ENCODE assay signal across 9 cellular contexts in genomic region chr19:19403373-19403901, GRCh38. TPM values are rescaled to one million over a fixed set of nuclear protein-coding genes. Genes with fewer than 3 reads are reported as not detected.
A peak's percentile ranks its signal among the peaks of the same experiment; 100 is the strongest.
DNase-seq lines count a peak whose midpoint lies in the region; ATAC-seq and TF ChIP-seq lines count a peak whose summit lies in the region.
"Had no signal": no experiment of that assay in that cellular context is flagged by ENCODE, and none has a peak within 500 bp of the region (broad histone marks: within the 10 kb centered on the region; RNA-seq: fewer than 3 reads in every experiment).

No MANE protein-coding gene starts in this region.

- H3K27me3 Mint-ChIP-seq in CD14-positive monocyte (ENCODE audit: low read depth in 3 of 3) (peaks cover 0 to 1% (median 0%) of the 10 kb centered on the region in 3 donors), mesothelial cell of epicardium (ENCODE audit: low read depth) (no peaks in the 10 kb centered on the region)
- H3K27me3 Mint-ChIP-seq: memory B cell had no signal

- H3K27ac ChIP-seq in adrenal gland = peak overlapping the region; percentile 14 to 88 (median 43)

- 48 to 63% (median 60%) methylated on average over 5 of the region's 5 CpGs for WGBS in adrenal gland, 4 donors

- TF ChIP-seq POLR2A in adrenal gland (IDR thresholded peaks at IDR 0.05) = no peak

- peak; percentile 87 for DNase-seq in CD14-positive monocyte (ENCODE audit: low spot score)
- DNase-seq in HT1080 (ENCODE audit: low read depth) = peak; percentile 76
- peak in 5 of 7 donors; percentile 43 to 65 (median 58) for DNase-seq in adrenal gland
- no peak for DNase-seq in mesothelial cell of epicardium (ENCODE audit: low spot score in 2 of 2, unreplicated experiment in 2 of 2)
- DNase-seq in NCI-H748 treated with DMSO at 0.1 percent for 48 hours (lab: John Stamatoyannopoulos, UW) = no peak
- DNase-seq in NCI-H748 (lab: John Stamatoyannopoulos, UW; ENCODE audit: unreplicated experiment) = no peak

- H3K36me3 ChIP-seq in adrenal gland (replicated peaks in 1 of 2) = no peaks in the 10 kb centered on the region

- no peak overlapping the region for H3K4me3 ChIP-seq in adrenal gland

- peaks cover 7 to 13% of the 10 kb centered on the region in 2 donors for H3K36me3 Mint-ChIP-seq in CD14-positive monocyte
- no peaks in the 10 kb centered on the region for H3K36me3 Mint-ChIP-seq in mesothelial cell of epicardium
- H3K36me3 Mint-ChIP-seq: memory B cell had no signal

- no peaks in the 10 kb centered on the region for H3K27me3 ChIP-seq in adrenal gland

- peak overlapping the region; percentile 99 to 100 (median 99) for H3K27ac Mint-ChIP-seq in CD14-positive monocyte
- peak overlapping the region; percentile 17 for H3K27ac Mint-ChIP-seq in mesothelial cell of epicardium
- H3K27ac Mint-ChIP-seq: memory B cell had no signal

- H3K4me1 ChIP-seq in adrenal gland (replicated peaks in 1 of 2) = peaks cover 38 to 55% of the 10 kb centered on the region in 2 donors

- no peak for ATAC-seq in GM18867 (IDR thresholded peaks at IDR 0.05; ENCODE audit: unreplicated experiment)
- ATAC-seq in GM21390 (IDR thresholded peaks at IDR 0.05; ENCODE audit: unreplicated experiment) = no peak

- H3K4me1 Mint-ChIP-seq in CD14-positive monocyte (peaks cover 65% of the 10 kb centered on the region), mesothelial cell of epicardium (peaks cover 37% of the 10 kb centered on the region)

- H3K9me3 ChIP-seq in adrenal gland (replicated peaks in 1 of 3) = no peaks in the 10 kb centered on the region

- TF ChIP-seq CTCF in CD14-positive monocyte (IDR thresholded peaks at IDR 0.05) = no peak
- no peak for TF ChIP-seq CTCF in adrenal gland (IDR thresholded peaks at IDR 0.05)
- TF ChIP-seq CTCF in mesothelial cell of epicardium (IDR thresholded peaks at IDR 0.05; ENCODE audit: unreplicated experiment) = no peak

- H3K9me3 Mint-ChIP-seq in CD14-positive monocyte (no peaks in the 10 kb centered on the region), mesothelial cell of epicardium (no peaks in the 10 kb centered on the region)
- H3K9me3 Mint-ChIP-seq: memory B cell had no signal

- intact Hi-C loops in CD14-positive monocyte (cut with micrococcal nuclease) (loop anchor here in 1 of 2 donors (1.0 kb wide), 1 partner anchor 17 kb away; no protein-coding TSS in a partner anchor), adrenal gland (cut with DNase I) (no loop called here)

- H3K4me3 Mint-ChIP-seq in CD14-positive monocyte (peak overlapping the region; percentile 53 to 85), mesothelial cell of epicardium (peak overlapping the region; percentile 25)

RNA-seq across cellular contexts. Expression of gene GATAD2A, which starts 2.0 kb away (rescaled TPM):
- polyA plus RNA-seq in CD14-positive monocyte (1 to 10 TPM; 8.0 to 8.7 TPM), adrenal gland (10 to 100 TPM; 17.0 to 35.1 (median 20.9) TPM)
- 92.7 and 121 TPM in 2 replicates for total RNA-seq in HT1080 (2014; rRNA removed; shearing (Covaris generic))
- 84.2 and 85.1 TPM in 2 replicates for polyA plus RNA-seq in HT1080 (2015; cell fraction: cytosol; rRNA removed)
- 53.9 and 70.8 TPM in 2 replicates for polyA plus RNA-seq in HT1080 (2015; cell fraction: nucleus; rRNA removed)
- total RNA-seq in adrenal gland (100 to 1,000 TPM in 1 of 8 donors, 10 to 100 TPM in 7; 38.7 to 125 (median 65.5) TPM), mesothelial cell of epicardium (112 to 113 TPM (median 113 TPM) in 3 replicates)

Comparison
In these comparisons a context has a peak if more than half of its experiments do, and no peak if none do; other contexts are left out.
1. DNase-seq: peak in CD14-positive monocyte (single experiment), HT1080 (single experiment) and adrenal gland (5 of 7); none in mesothelial cell of epicardium (0 of 2), NCI-H748 treated with DMSO at 0.1 percent for 48 hours (single experiment) and NCI-H748 (single experiment).